In genomic region chr15:53126144-53126543, GRCh38 we compare ENCODE assay signal across 18 cellular contexts.
DNase-seq lines count a peak whose midpoint lies in the region; ATAC-seq and TF ChIP-seq lines count a peak whose summit lies in the region.
"Had no signal": no experiment of that assay in that cellular context is flagged by ENCODE, and none has a peak within 500 bp of the region (broad histone marks: within the 10 kb centered on the region; RNA-seq: fewer than 3 reads in every experiment).

No MANE protein-coding gene starts in this region.

- peak overlapping the region; percentile 13 for H3K4me3 ChIP-seq in Loucy (ENCODE audit: low read length, poor library complexity, severe bottlenecking)
- H3K4me3 ChIP-seq in SK-N-MC: no peak overlapping the region

- TF ChIP-seq CTCF in Loucy (conservative IDR thresholded peaks at IDR 0.05; ENCODE audit: low read length): no peak

- peak overlapping the region; percentile 55 for H3K27ac Mint-ChIP-seq in activated naive CD4-positive, alpha-beta T cell treated with anti-CD3 and anti-CD28 coated beads, Interleukin-2, amount 50 U/mL, for 24 hours
- no peak overlapping the region for H3K27ac Mint-ChIP-seq in activated naive CD4-positive, alpha-beta T cell treated with anti-CD3 and anti-CD28 coated beads, Interleukin-2, amount 50 U/mL, for 72 hours
- H3K27ac Mint-ChIP-seq in stimulated activated naive B cell treated with anti-CD40 and anti-IgM and Interleukin-4, amounts not matched to agents 10 μg/mL and 1 μg/mL and 100 μg/mL, for 72 hours: no peak overlapping the region
- H3K27ac Mint-ChIP-seq: CD14-positive monocyte; CD4-positive, alpha-beta memory T cell; H9 had no signal

- H3K4me2 ChIP-seq in Loucy (ENCODE audit: low read depth, low read length, poor library complexity, severe bottlenecking): peak overlapping the region; percentile 55

- no peaks in the 10 kb centered on the region for H3K4me1 Mint-ChIP-seq in activated naive CD4-positive, alpha-beta T cell treated with anti-CD3 and anti-CD28 coated beads, Interleukin-2, amount 50 U/mL, for 24 hours
- H3K4me1 Mint-ChIP-seq in stimulated activated naive B cell treated with anti-CD40 and anti-IgM and Interleukin-4, amounts not matched to agents 10 μg/mL and 1 μg/mL and 100 μg/mL, for 72 hours: peaks cover 2 to 7% of the 10 kb centered on the region in 2 donors
- H3K4me1 Mint-ChIP-seq: CD14-positive monocyte; CD4-positive, alpha-beta memory T cell had no signal

- DNase-seq in activated naive CD4-positive, alpha-beta T cell treated with anti-CD3 and anti-CD28 coated beads, Interleukin-2, amount 50 U/mL, for 72 hours (ENCODE audit: low spot score in 2 of 2): no peak
- DNase-seq in SK-N-MC (ENCODE audit: low read depth, low spot score): peak; percentile 73
- DNase-seq in stimulated activated naive B cell treated with anti-CD40 and anti-IgM and Interleukin-4, amounts not matched to agents 10 μg/mL and 1 μg/mL and 100 μg/mL, for 72 hours: no peak
- no peak for DNase-seq in LoVo (ENCODE audit: low spot score)
- DNase-seq: 8988T; ACHN; BE2C; CD4-positive, alpha-beta memory T cell; DMS153; DMS79; GF-D8; H9; IMR-90 had no signal

- H3F3A ChIP-seq in Loucy (ENCODE audit: low read depth): peaks cover 22% of the 10 kb centered on the region

- no peak for ATAC-seq in activated naive CD4-positive, alpha-beta T cell treated with anti-CD3 and anti-CD28 coated beads, Interleukin-2, amount 50 U/mL, for 72 hours
- peak; percentile 60 to 71 for ATAC-seq in stimulated activated naive B cell treated with anti-CD40 and anti-IgM and Interleukin-4, amounts not matched to agents 10 μg/mL and 1 μg/mL and 100 μg/mL, for 72 hours (replicated peaks)
- ATAC-seq in GM19035 (IDR thresholded peaks at IDR 0.05; ENCODE audit: unreplicated experiment) (no peak), GM19324 (IDR thresholded peaks at IDR 0.05; ENCODE audit: low FRiP score, unreplicated experiment) (no peak)

- no peaks in the 10 kb centered on the region for H3K36me3 Mint-ChIP-seq in activated naive CD4-positive, alpha-beta T cell treated with anti-CD3 and anti-CD28 coated beads, Interleukin-2, amount 50 U/mL, for 24 hours
- H3K36me3 Mint-ChIP-seq in activated naive CD4-positive, alpha-beta T cell treated with anti-CD3 and anti-CD28 coated beads, Interleukin-2, amount 50 U/mL, for 72 hours: no peaks in the 10 kb centered on the region
- H3K36me3 Mint-ChIP-seq in stimulated activated naive B cell treated with anti-CD40 and anti-IgM and Interleukin-4, amounts not matched to agents 10 μg/mL and 1 μg/mL and 100 μg/mL, for 72 hours: no peaks in the 10 kb centered on the region
- H3K36me3 Mint-ChIP-seq: CD14-positive monocyte; CD4-positive, alpha-beta memory T cell had no signal

- H3K9ac ChIP-seq in Loucy (ENCODE audit: low read depth, low read length, poor library complexity, severe bottlenecking): no peak overlapping the region
- no peak overlapping the region for H3K9ac ChIP-seq in SK-N-MC (ENCODE audit: insufficient read length)

- H3K9me2 ChIP-seq in Loucy (replicated peaks; ENCODE audit: low read depth, low read length): no peaks in the 10 kb centered on the region

- no peak overlapping the region for H2AFZ ChIP-seq in Loucy (ENCODE audit: low read length)

- peaks cover 1% of the 10 kb centered on the region for H3K27me3 Mint-ChIP-seq in activated naive CD4-positive, alpha-beta T cell treated with anti-CD3 and anti-CD28 coated beads, Interleukin-2, amount 50 U/mL, for 24 hours
- no peaks in the 10 kb centered on the region for H3K27me3 Mint-ChIP-seq in stimulated activated naive B cell treated with anti-CD40 and anti-IgM and Interleukin-4, amounts not matched to agents 10 μg/mL and 1 μg/mL and 100 μg/mL, for 72 hours

- H4K20me1 ChIP-seq in Loucy (ENCODE audit: insufficient read depth, low read length, poor library complexity, severe bottlenecking): no peaks in the 10 kb centered on the region

- H3K36me3 ChIP-seq in Loucy (ENCODE audit: insufficient read depth, low read length) (no peaks in the 10 kb centered on the region), SK-N-MC (ENCODE audit: insufficient read depth, low read length) (no peaks in the 10 kb centered on the region)
- H3K36me3 ChIP-seq: BE2C had no signal

- no peak overlapping the region for H3K27ac ChIP-seq in SK-N-MC

- no peaks in the 10 kb centered on the region for H3K79me2 ChIP-seq in Loucy (ENCODE audit: insufficient read depth, low read length)

- H3K9me3 ChIP-seq in Loucy (ENCODE audit: insufficient read depth, low read depth, low read length) (no peaks in the 10 kb centered on the region), SK-N-MC (ENCODE audit: low read depth, low read length) (no peaks in the 10 kb centered on the region)
- H3K9me3 ChIP-seq: BE2C had no signal

- no peak overlapping the region for H3K4me3 Mint-ChIP-seq in activated naive CD4-positive, alpha-beta T cell treated with anti-CD3 and anti-CD28 coated beads, Interleukin-2, amount 50 U/mL, for 24 hours
- H3K4me3 Mint-ChIP-seq in stimulated activated naive B cell treated with anti-CD40 and anti-IgM and Interleukin-4, amounts not matched to agents 10 μg/mL and 1 μg/mL and 100 μg/mL, for 72 hours: no peak overlapping the region
- H3K4me3 Mint-ChIP-seq: CD14-positive monocyte; CD4-positive, alpha-beta memory T cell; H9 had no signal

- no peaks in the 10 kb centered on the region for H3K27me3 ChIP-seq in Loucy (ENCODE audit: insufficient read depth, low read length, poor library complexity, severe bottlenecking)
- H3K27me3 ChIP-seq: BE2C had no signal

- H3K9me3 Mint-ChIP-seq in activated naive CD4-positive, alpha-beta T cell treated with anti-CD3 and anti-CD28 coated beads, Interleukin-2, amount 50 U/mL, for 24 hours: no peaks in the 10 kb centered on the region
- no peaks in the 10 kb centered on the region for H3K9me3 Mint-ChIP-seq in activated naive CD4-positive, alpha-beta T cell treated with anti-CD3 and anti-CD28 coated beads, Interleukin-2, amount 50 U/mL, for 72 hours
- no peaks in the 10 kb centered on the region for H3K9me3 Mint-ChIP-seq in stimulated activated naive B cell treated with anti-CD40 and anti-IgM and Interleukin-4, amounts not matched to agents 10 μg/mL and 1 μg/mL and 100 μg/mL, for 72 hours
- H3K9me3 Mint-ChIP-seq: H9 had no signal

- peaks cover 88% of the 10 kb centered on the region for H3K4me1 ChIP-seq in Loucy (ENCODE audit: insufficient read depth, low read length, poor library complexity, severe bottlenecking)
- H3K4me1 ChIP-seq: BE2C had no signal

Comparison
In these comparisons a context has a peak if more than half of its experiments do, and no peak if none do; other contexts are left out.
1. ATAC-seq: peak in stimulated activated naive B cell treated with anti-CD40 and anti-IgM and Interleukin-4, amounts not matched to agents 10 μg/mL and 1 μg/mL and 100 μg/mL, for 72 hours (2 of 2); none in activated naive CD4-positive, alpha-beta T cell treated with anti-CD3 and anti-CD28 coated beads, Interleukin-2, amount 50 U/mL, for 72 hours (0 of 2), GM19035 (single experiment) and GM19324 (single experiment).